In the genomic region with DNA sequence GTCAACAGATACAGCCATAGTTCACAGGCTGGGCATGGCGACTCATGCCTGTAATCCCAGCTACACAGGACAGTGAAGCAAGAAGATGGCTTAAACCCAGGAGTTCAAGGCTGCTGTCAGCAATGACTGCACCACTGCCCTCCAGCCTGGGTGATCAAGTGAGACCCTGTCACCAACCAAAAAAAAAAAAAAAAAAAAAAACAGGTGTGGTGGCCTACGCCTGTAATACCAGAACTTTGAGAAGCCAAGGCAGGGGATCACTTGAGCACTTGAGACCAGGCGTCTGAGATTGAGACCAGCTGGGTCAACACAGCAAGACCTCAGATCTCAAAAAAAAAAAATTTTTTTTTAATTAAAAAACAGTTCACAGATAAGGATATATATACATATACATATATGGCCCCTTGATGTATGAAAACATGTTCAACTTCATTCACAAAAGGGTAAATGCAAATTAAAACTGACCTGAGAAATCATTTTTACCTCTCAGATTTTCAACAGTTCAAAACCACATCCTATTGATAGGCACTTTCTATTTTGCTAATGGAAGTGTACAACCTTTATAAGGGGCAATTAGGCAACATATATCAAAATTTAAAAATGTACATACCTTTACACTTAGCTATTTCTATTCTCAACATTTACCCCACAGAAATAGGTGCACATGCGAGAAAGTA, we compare ENCODE assay signal across 26 cellular contexts. TPM values are rescaled to one million over a fixed set of nuclear protein-coding genes. Genes with fewer than 3 reads are reported as not detected.
"Had no signal": no experiment of that assay in that cellular context is flagged by ENCODE, and none has a peak within 500 bp of the region (broad histone marks: within the 10 kb centered on the region; RNA-seq: fewer than 3 reads in every experiment).

No MANE protein-coding gene starts in this region.

- H3K4me1 Mint-ChIP-seq: T-helper 17 cell had no signal

- H3K4me1 ChIP-seq: pancreas, psoas muscle, right atrium auricular region had no signal

- H3K27me3 ChIP-seq: ascending aorta, brain microvascular endothelial cell, neutrophil, pancreas, right atrium auricular region, spleen, transverse colon, uterus had no signal

- DNase-seq: activated CD4-positive, alpha-beta T cell treated with anti-CD3 and anti-CD28 coated beads, Interleukin-2, amount 10 ng/mL, durations not matched to agents 24 days and 14 days; activated CD8-positive, alpha-beta T cell treated with anti-CD3 and anti-CD28 coated beads for 36 hours; activated gamma-delta T cell; activated naive CD4-positive, alpha-beta T cell treated with anti-CD3 and anti-CD28 coated beads, Interleukin-2, amount 50 U/mL, for 16 hours; brain microvascular endothelial cell; caudate nucleus; dermis blood vessel endothelial cell; effector CD8-positive, alpha-beta T cell; erythroblast; foreskin melanocyte; glutamatergic neuron; hippocampal formation; left ventricle myocardium superior; pancreas; psoas muscle; spleen; stimulated activated CD4-positive, alpha-beta T cell treated with anti-CD3 and anti-CD28 coated beads, Interleukin-4, amount 100 ng/mL, for 1 hour; T-helper 17 cell; transverse colon; uterus had no signal

- H3K27ac ChIP-seq: ascending aorta, brain microvascular endothelial cell, neutrophil, pancreas, psoas muscle, right atrium auricular region, transverse colon, uterus had no signal

- H3K27ac Mint-ChIP-seq: activated CD4-positive, alpha-beta T cell treated with anti-CD3 and anti-CD28 coated beads, Interleukin-2, amount 10 ng/mL, durations not matched to agents 24 days and 14 days; activated CD8-positive, alpha-beta T cell treated with anti-CD3 and anti-CD28 coated beads for 36 hours; activated T-helper 1 cell treated with anti-CD3 and anti-CD28 coated beads, Interleukin-12 subunit alpha, Interleukin-12 subunit beta, Interleukin-2, Interleukin-4 antibody, amounts not matched to agents 30 ng/mL and 10 ng/mL and 1 ng/mL, durations not matched to agents 14 hours and 24 hours and 36 hours; nephron; T-helper 17 cell had no signal

- H3K4me3 Mint-ChIP-seq: activated CD4-positive, alpha-beta T cell treated with anti-CD3 and anti-CD28 coated beads, Interleukin-2, amount 10 ng/mL, durations not matched to agents 24 days and 14 days; activated CD8-positive, alpha-beta T cell treated with anti-CD3 and anti-CD28 coated beads for 36 hours; activated T-helper 1 cell treated with anti-CD3 and anti-CD28 coated beads, Interleukin-12 subunit alpha, Interleukin-12 subunit beta, Interleukin-2, Interleukin-4 antibody, amounts not matched to agents 30 ng/mL and 10 ng/mL and 1 ng/mL, durations not matched to agents 14 hours and 24 hours and 36 hours; nephron; T-helper 17 cell had no signal

- ATAC-seq: activated CD4-positive, CD25-positive, alpha-beta regulatory T cell treated with anti-CD3 and anti-CD28 coated beads, Interleukin-2, amount 50 U/mL, for 24 hours; activated CD8-positive, alpha-beta T cell treated with anti-CD3 and anti-CD28 coated beads for 36 hours; left ventricle myocardium superior; pancreas; psoas muscle; T-helper 17 cell had no signal

- H3K36me3 ChIP-seq: ascending aorta, brain microvascular endothelial cell, neutrophil, pancreas, right atrium auricular region, spleen, transverse colon, uterus had no signal

- H3K9me3 Mint-ChIP-seq: activated T-helper 1 cell treated with anti-CD3 and anti-CD28 coated beads, Interleukin-12 subunit alpha, Interleukin-12 subunit beta, Interleukin-2, Interleukin-4 antibody, amounts not matched to agents 30 ng/mL and 10 ng/mL and 1 ng/mL, durations not matched to agents 14 hours and 24 hours and 36 hours; nephron had no signal

- H3K9me3 ChIP-seq: ascending aorta, neutrophil, pancreas, psoas muscle, right atrium auricular region, spleen, transverse colon, uterus had no signal

- H3K27me3 Mint-ChIP-seq: activated CD4-positive, alpha-beta T cell treated with anti-CD3 and anti-CD28 coated beads, Interleukin-2, amount 10 ng/mL, durations not matched to agents 24 days and 14 days; activated CD8-positive, alpha-beta T cell treated with anti-CD3 and anti-CD28 coated beads for 36 hours had no signal

- H3K4me3 ChIP-seq: ascending aorta, pancreas, psoas muscle, right atrium auricular region, spleen, transverse colon, uterus had no signal

RNA-seq across cellular contexts. Expression of gene ZNF860, which starts 51.6 kb away (rescaled TPM):
- total RNA-seq: activated CD8-positive, alpha-beta T cell treated with anti-CD3 and anti-CD28 coated beads for 36 hours; psoas muscle had no signal
